In the genomic region with DNA sequence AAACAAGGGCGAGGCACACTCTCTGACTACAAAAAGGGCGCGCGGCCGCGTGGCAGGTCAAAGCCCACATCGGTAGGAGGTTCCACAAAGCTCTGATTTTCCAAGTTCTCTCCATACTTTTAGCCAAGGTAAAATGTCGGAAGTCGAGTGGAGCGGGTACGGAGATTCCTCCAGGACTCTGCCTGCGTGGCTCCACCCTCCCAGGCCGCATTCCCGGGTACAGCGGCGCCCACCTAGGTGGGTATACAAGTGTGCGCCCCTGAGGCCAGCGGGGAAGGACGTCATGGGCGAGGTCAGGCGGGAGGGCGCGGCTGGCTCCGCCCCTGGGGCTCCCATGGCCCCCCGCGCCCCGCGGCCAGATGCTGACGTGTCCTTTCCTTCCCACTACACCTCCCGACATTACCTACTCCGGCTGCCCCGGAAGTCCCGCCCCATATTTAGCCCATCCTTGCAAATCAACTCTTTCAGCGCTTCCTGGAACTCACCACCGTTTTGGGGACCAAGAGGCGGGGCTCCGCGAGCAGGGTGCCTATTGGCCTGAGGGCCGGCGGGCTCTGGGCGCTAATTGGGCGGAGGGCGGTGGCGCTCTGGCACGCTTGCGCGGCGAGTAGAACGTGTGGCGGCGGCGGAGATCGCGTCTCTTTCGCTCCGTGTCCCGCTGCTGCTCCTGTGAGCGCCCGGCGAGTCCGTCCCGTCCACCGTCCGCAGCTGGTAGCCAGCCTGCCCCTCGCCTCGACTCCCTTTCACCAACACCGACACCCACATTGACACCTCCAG, we compare ENCODE assay signal across 8 cellular contexts. TPM values are rescaled to one million over a fixed set of nuclear protein-coding genes. Genes with fewer than 3 reads are reported as not detected.
DNase-seq lines count a peak whose midpoint lies in the region; ATAC-seq and TF ChIP-seq lines count a peak whose summit lies in the region.

A gene (plus strand): TSS at position 639 of the 777 bp plus-strand sequence. CDS start 180 bp downstream, outside the sequence.

- no peaks in the 10 kb centered on the region for H3K9me3 Mint-ChIP-seq in natural killer cell

- no peaks in the 10 kb centered on the region for H3K36me3 Mint-ChIP-seq in natural killer cell

- DNase-seq in ELF-1 (ENCODE audit: low read depth, low spot score) = peak; percentile 100
- DNase-seq in H7 = peak; percentile 98
- peak; percentile 100 for DNase-seq in M059J (ENCODE audit: low read depth)
- DNase-seq in SHP77 (lab: John Stamatoyannopoulos, UW) = peak; percentile 99
- peak; percentile 98 for DNase-seq in activated effector memory CD4-positive, alpha-beta T cell treated with Interleukin-2 at 50 U/mL for 16 hours
- peak; percentile 98 for DNase-seq in fibroblast of peridontal ligament (ENCODE audit: extremely low read depth)
- DNase-seq in natural killer cell = peak; percentile 95
- peak; percentile 98 for DNase-seq in stimulated activated naive CD8-positive, alpha-beta T cell treated with anti-CD3 and anti-CD28 coated beads, Interleukin-15, Interleukin-2, amounts not matched to agents 100 U/mL and 50 U/mL, for 24 hours

- no peak within 1 kb of the TSS for H3K27ac Mint-ChIP-seq in natural killer cell

- H3K27me3 Mint-ChIP-seq in natural killer cell (ENCODE audit: low read depth in 2 of 2) = peaks cover 0 to 9% of the 10 kb centered on the region in 2 donors

- intact Hi-C loops in natural killer cell (cut with micrococcal nuclease) = loop anchor here (1.0 kb wide), 1 partner anchor 66 kb away; a partner anchor contains a TSS

- TF ChIP-seq CTCF in natural killer cell (IDR thresholded peaks at IDR 0.05) = no peak

- H3K27me3 ChIP-seq in H7 (ENCODE audit: control insufficient read depth, insufficient read depth, low read length) = no peaks in the 10 kb centered on the region

- H3K4me3 Mint-ChIP-seq in natural killer cell = peak within 1 kb of the TSS; percentile 99

- peaks cover 45 to 59% of the 10 kb centered on the region in 2 donors for H3K4me1 Mint-ChIP-seq in natural killer cell

- no peaks in the 10 kb centered on the region; the same call in 1 of the 2 replicates for H3K36me3 ChIP-seq in H7 (replicated peaks; ENCODE audit: control insufficient read depth, insufficient read depth, low read length)

- H3K4me3 ChIP-seq in H7 (ENCODE audit: insufficient read depth, low read depth, low read length) = peak within 1 kb of the TSS; percentile 92

- ATAC-seq in natural killer cell = peak; percentile 92 to 98 (median 94)
- ATAC-seq in stimulated activated naive CD8-positive, alpha-beta T cell treated with anti-CD3 and anti-CD28 coated beads, Interleukin-15, Interleukin-2, amounts not matched to agents 100 U/mL and 50 U/mL, for 24 hours = peak; percentile 98

RNA-seq across cellular contexts. Expression of the gene that starts here (rescaled TPM):
- total RNA-seq in H7 (2014; rRNA removed; shearing (Covaris generic)) = 196 and 205 TPM in 2 replicates
- total RNA-seq in M059J (2014; rRNA removed; shearing (Covaris generic)) = 111 and 171 TPM in 2 replicates
- total RNA-seq in natural killer cell = 100 to 1,000 TPM; 149 to 188 (median 149) TPM

Comparison
In these comparisons a context has a peak if more than half of its experiments do, and no peak if none do; other contexts are left out.
1. Peak in every context shown above with its lines: DNase-seq, ATAC-seq and H3K4me3 ChIP-seq.